18 cellular contexts compared by ENCODE assay signal in genomic region chrX:72974885-72975284, GRCh38. TPM values are rescaled to one million over a fixed set of nuclear protein-coding genes. Genes with fewer than 3 reads are reported as not detected.
"Had no signal": no experiment of that assay in that cellular context is flagged by ENCODE, and none has a peak within 500 bp of the region (broad histone marks: within the 10 kb centered on the region; RNA-seq: fewer than 3 reads in every experiment).

No MANE protein-coding gene starts in this region.

RNA-seq across cellular contexts. Expression of gene PABPC1L2B, which starts 27.9 kb away (rescaled TPM):
- total RNA-seq: natural killer cell, occipital lobe, osteoblast, progenitor cell of endocrine pancreas, psoas muscle, renal cortical epithelial cell, right cardiac atrium, sciatic nerve, smooth muscle cell, suprapubic skin, transverse colon, upper lobe of right lung, urinary bladder had no signal
- polyA plus RNA-seq: neural cell, ovary, psoas muscle, right cardiac atrium, smooth muscle cell, thymus, urinary bladder had no signal

RNA-seq across cellular contexts. Expression of gene DMRTC1, which starts 31.2 kb away (rescaled TPM):
- total RNA-seq: natural killer cell, occipital lobe, osteoblast, psoas muscle, sciatic nerve, smooth muscle cell, suprapubic skin, transverse colon, urinary bladder had no signal
- polyA plus RNA-seq: neural cell, psoas muscle, right cardiac atrium, urinary bladder had no signal

RNA-seq across cellular contexts. Expression of gene FAM236A, which starts 36.9 kb away (rescaled TPM):
- total RNA-seq: natural killer cell, occipital lobe, osteoblast, ovary, progenitor cell of endocrine pancreas, psoas muscle, renal cortical epithelial cell, right cardiac atrium, sciatic nerve, smooth muscle cell, spleen, suprapubic skin, transverse colon, upper lobe of right lung, urinary bladder, uterus had no signal
- polyA plus RNA-seq: neural cell, ovary, psoas muscle, right cardiac atrium, smooth muscle cell, spleen, thymus, urinary bladder had no signal
